21 cellular contexts compared by ENCODE assay signal in the genomic region with DNA sequence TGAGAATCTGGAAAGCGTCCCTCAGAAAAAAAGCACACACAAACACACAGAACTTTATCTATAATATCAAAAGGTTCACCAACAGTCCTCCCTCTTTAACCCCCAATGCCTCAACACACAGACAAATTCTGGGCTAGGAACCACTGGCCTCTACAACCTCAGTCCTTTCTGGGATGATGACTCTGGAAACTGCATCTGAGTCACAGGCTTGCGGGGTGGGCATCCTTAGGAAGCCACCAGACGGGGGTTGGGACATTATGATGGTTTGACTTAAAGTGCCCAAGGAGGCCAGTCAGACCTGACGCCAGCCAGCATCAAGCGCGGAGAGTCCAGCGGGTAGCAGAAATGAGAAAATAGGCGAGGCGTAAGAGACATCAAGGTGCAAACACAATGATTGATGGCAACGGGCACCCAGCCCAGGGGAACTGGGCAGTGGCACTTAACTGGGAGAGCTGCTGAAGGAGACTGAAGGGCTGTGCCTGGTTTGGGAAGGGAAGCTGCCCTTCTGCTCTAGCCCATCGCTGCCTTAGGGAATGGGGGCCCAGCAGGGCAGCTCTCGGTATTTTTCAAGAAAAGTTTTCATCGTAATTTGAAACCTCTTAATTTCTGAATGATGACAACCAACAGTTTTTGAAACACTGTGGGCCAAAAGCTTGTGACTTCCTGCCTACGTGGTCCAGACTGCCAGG. TPM values are rescaled to one million over a fixed set of nuclear protein-coding genes. Genes with fewer than 3 reads are reported as not detected.
DNase-seq lines count a peak whose midpoint lies in the region; ATAC-seq and TF ChIP-seq lines count a peak whose summit lies in the region.
"Had no signal": no experiment of that assay in that cellular context is flagged by ENCODE, and none has a peak within 500 bp of the region (broad histone marks: within the 10 kb centered on the region; RNA-seq: fewer than 3 reads in every experiment).

No MANE protein-coding gene starts in this region.

- no peaks in the 10 kb centered on the region for H3K9me3 Mint-ChIP-seq in Calu3 (ENCODE audit: low read depth, unreplicated experiment)
- H3K9me3 Mint-ChIP-seq: activated B cell treated with CpG ODN at 0.5 μM for 24 hours; activated CD8-positive, alpha-beta T cell treated with anti-CD3 and anti-CD28 coated beads for 36 hours; activated naive CD4-positive, alpha-beta T cell treated with anti-CD3 and anti-CD28 coated beads, Interleukin-2, amount 50 U/mL, for 24 hours; activated T-cell treated with anti-CD3 and anti-CD28 coated beads, Interleukin-2, amount 50 U/mL, for 4 hours; CD4-positive, alpha-beta T cell had no signal

- H3K36me3 ChIP-seq in ACC112 (ENCODE audit: insufficient read depth, low read length) (no peaks in the 10 kb centered on the region), mucosa of descending colon (ENCODE audit: low read depth) (no peaks in the 10 kb centered on the region)

- BruUV-seq in Calu3 (replicated peaks; lab: Mats Ljungman, UMichigan), result no TSS peak

- H3K4me1 ChIP-seq in ACC112 (ENCODE audit: control insufficient read depth, insufficient read depth, low read length, unreplicated experiment) (peaks cover 14% of the 10 kb centered on the region), mucosa of descending colon (ENCODE audit: low read depth) (peaks cover 13% of the 10 kb centered on the region)

- H3K27ac ChIP-seq in ACC112 (ENCODE audit: low read depth, low read length) (peak overlapping the region; percentile 6; the same call in 1 of the 2 replicates), coronary artery (peak overlapping the region; percentile 54 to 71)
- H3K27ac ChIP-seq: KMS-11 had no signal

- CTCF ChIA-PET in Calu3 (lab: Charles Lee), result no interaction called here

- no peak for TF ChIP-seq CTCF in coronary artery (IDR thresholded peaks at IDR 0.05)
- TF ChIP-seq CTCF in mucosa of descending colon (IDR thresholded peaks at IDR 0.05), result no peak
- TF ChIP-seq CTCF in Calu3 (IDR thresholded peaks at IDR 0.05; ENCODE audit: unreplicated experiment), result no peak

- intact Hi-C loops in mucosa of descending colon (cut with DNase I, micrococcal nuclease) (no loop called here), Calu3 (cut with micrococcal nuclease; ENCODE audit: unreplicated experiment) (no loop called here)

- peak; percentile 43 for DNase-seq in HT1080 (ENCODE audit: low read depth)
- DNase-seq in coronary artery (ENCODE audit: low spot score), result no peak
- DNase-seq in mucosa of descending colon, result peak in 2 of 3 donors; percentile 64 to 77
- no peak for DNase-seq in Calu3
- no peak for DNase-seq in stimulated activated naive CD4-positive, alpha-beta T cell (lab: John Stamatoyannopoulos, UW)
- DNase-seq in NCI-H146 treated with DMSO at 0.1 percent for 48 hours (lab: John Stamatoyannopoulos, UW; ENCODE audit: unreplicated experiment), result no peak
- DNase-seq: activated B cell treated with CpG ODN at 0.5 μM for 24 hours; activated CD8-positive, alpha-beta T cell treated with anti-CD3 and anti-CD28 coated beads for 36 hours; activated T-cell treated with anti-CD3 and anti-CD28 coated beads, Interleukin-2, amount 50 U/mL, for 4 hours; CD4-positive, alpha-beta T cell; DMS53; mesenchymal stem cell; NCI-H1417; NCI-H526 treated with DMSO at 0.1 percent for 48 hours; stimulated activated CD4-positive, alpha-beta T cell treated with anti-CD3 and anti-CD28 coated beads, Interleukin-15, amount 100 ng/mL, for 24 hours; stimulated activated naive CD4-positive, alpha-beta T cell treated with Interleukin-2 at 50 U/mL for 16 hours had no signal

- H3K27me3 Mint-ChIP-seq in Calu3 (ENCODE audit: unreplicated experiment), result no peaks in the 10 kb centered on the region
- H3K27me3 Mint-ChIP-seq: activated CD8-positive, alpha-beta T cell treated with anti-CD3 and anti-CD28 coated beads for 36 hours; activated naive CD4-positive, alpha-beta T cell treated with anti-CD3 and anti-CD28 coated beads, Interleukin-2, amount 50 U/mL, for 24 hours; CD4-positive, alpha-beta T cell had no signal

- H3K27me3 ChIP-seq in ACC112 (ENCODE audit: insufficient read depth, low read length), result no peaks in the 10 kb centered on the region

- ATAC-seq in mucosa of descending colon (peak; percentile 5), GM21515 (IDR thresholded peaks at IDR 0.05; ENCODE audit: unreplicated experiment) (no peak)
- ATAC-seq: activated CD8-positive, alpha-beta T cell treated with anti-CD3 and anti-CD28 coated beads for 36 hours; activated T-cell treated with anti-CD3 and anti-CD28 coated beads, Interleukin-2, amount 50 U/mL, for 4 hours had no signal

- H3K4me3 ChIP-seq in ACC112 (ENCODE audit: low read depth, low read length) (no peak overlapping the region), coronary artery (no peak overlapping the region), mucosa of descending colon (no peak overlapping the region)

- H3K9me3 ChIP-seq in mucosa of descending colon, result no peaks in the 10 kb centered on the region

- no peaks in the 10 kb centered on the region for H3K36me3 Mint-ChIP-seq in Calu3 (ENCODE audit: insufficient read depth, unreplicated experiment)
- H3K36me3 Mint-ChIP-seq: activated naive CD4-positive, alpha-beta T cell treated with anti-CD3 and anti-CD28 coated beads, Interleukin-2, amount 50 U/mL, for 24 hours had no signal

- no peak overlapping the region for H3K27ac Mint-ChIP-seq in Calu3 (ENCODE audit: unreplicated experiment)
- H3K27ac Mint-ChIP-seq: activated B cell treated with CpG ODN at 0.5 μM for 24 hours; activated CD8-positive, alpha-beta T cell treated with anti-CD3 and anti-CD28 coated beads for 36 hours; activated naive CD4-positive, alpha-beta T cell treated with anti-CD3 and anti-CD28 coated beads, Interleukin-2, amount 50 U/mL, for 24 hours; CD4-positive, alpha-beta T cell had no signal

- H2AFZ ChIP-seq in ACC112 (ENCODE audit: low read length, unreplicated experiment), result no peak overlapping the region

- peaks cover 20% of the 10 kb centered on the region for H3K79me2 ChIP-seq in ACC112 (ENCODE audit: control insufficient read depth, insufficient read depth, low read length, unreplicated experiment)

- no peaks in the 10 kb centered on the region for H3K4me1 Mint-ChIP-seq in Calu3 (ENCODE audit: low read depth, unreplicated experiment)
- H3K4me1 Mint-ChIP-seq: activated B cell treated with CpG ODN at 0.5 μM for 24 hours; activated naive CD4-positive, alpha-beta T cell treated with anti-CD3 and anti-CD28 coated beads, Interleukin-2, amount 50 U/mL, for 24 hours had no signal

- no peak overlapping the region for H3K4me3 Mint-ChIP-seq in Calu3 (ENCODE audit: low read depth, unreplicated experiment)
- H3K4me3 Mint-ChIP-seq: activated B cell treated with CpG ODN at 0.5 μM for 24 hours; activated CD8-positive, alpha-beta T cell treated with anti-CD3 and anti-CD28 coated beads for 36 hours; activated naive CD4-positive, alpha-beta T cell treated with anti-CD3 and anti-CD28 coated beads, Interleukin-2, amount 50 U/mL, for 24 hours; activated T-cell treated with anti-CD3 and anti-CD28 coated beads, Interleukin-2, amount 50 U/mL, for 4 hours; CD4-positive, alpha-beta T cell had no signal

RNA-seq across cellular contexts. Expression of gene SPRY4, which starts 20.7 kb away (rescaled TPM):
- 16.9 and 27.9 TPM in 2 replicates for total RNA-seq in HT1080 (2014; rRNA removed; shearing (Covaris generic))
- polyA plus RNA-seq in HT1080 (2015; cell fraction: cytosol; rRNA removed), result 18.0 and 23.4 TPM in 2 replicates
- polyA plus RNA-seq in HT1080 (2015; cell fraction: nucleus; rRNA removed), result 42.0 and 42.4 TPM in 2 replicates
- total RNA-seq in mucosa of descending colon, result 10 to 100 TPM; 10.7 to 13.8 (median 11.6) TPM
- 23.6 and 29.4 TPM in 2 replicates for total RNA-seq in Calu3 (2022)
- total RNA-seq: activated B cell treated with CpG ODN at 0.5 μM for 24 hours, OCI-LY7 had no signal

Comparison
In these comparisons a context has a peak if more than half of its experiments do, and no peak if none do; other contexts are left out.
1. DNase-seq: peak in HT1080 (single experiment) and mucosa of descending colon (2 of 3); none in coronary artery (single experiment), Calu3 (single experiment), stimulated activated naive CD4-positive, alpha-beta T cell (0 of 6) and NCI-H146 treated with DMSO at 0.1 percent for 48 hours (single experiment).